Comparison of ENCODE assay signal across 1 cellular context in the genomic region with DNA sequence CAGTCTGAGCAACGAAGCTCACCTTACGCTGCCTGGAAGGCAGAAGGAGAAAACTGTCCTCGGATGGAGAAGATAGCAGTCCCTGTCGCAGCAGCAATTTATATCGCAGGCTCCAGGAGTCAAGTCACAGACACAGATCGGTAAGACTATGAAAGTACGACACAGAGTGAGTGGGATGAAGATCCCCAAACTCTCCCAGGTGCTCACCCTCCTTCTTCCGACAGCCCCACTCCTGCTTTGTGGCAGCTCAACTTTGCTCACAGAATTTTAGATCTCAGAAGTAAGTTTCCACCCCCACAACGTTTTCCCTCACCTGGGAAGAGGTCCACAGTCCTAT.
TF ChIP-seq lines count a peak whose summit lies in the region.

No MANE protein-coding gene starts in this region.

TF ChIP-seq in IMR-90, 13 proteins besides CTCF, POLR2A, EP300 and RAD21:
- TF ChIP-seq MXI1 (IDR thresholded peaks at IDR 0.05; ENCODE audit: borderline replicate concordance, low read depth, low read length) (no peak), BHLHE40 (IDR thresholded peaks at IDR 0.05; ENCODE audit: low read depth, low read length) (no peak), CEBPB (IDR thresholded peaks at IDR 0.05; ENCODE audit: low read depth, low read length) (no peak), CHD1 (IDR thresholded peaks at IDR 0.05; ENCODE audit: low read depth, low read length) (no peak)
- TF ChIP-seq, protein P1, sequence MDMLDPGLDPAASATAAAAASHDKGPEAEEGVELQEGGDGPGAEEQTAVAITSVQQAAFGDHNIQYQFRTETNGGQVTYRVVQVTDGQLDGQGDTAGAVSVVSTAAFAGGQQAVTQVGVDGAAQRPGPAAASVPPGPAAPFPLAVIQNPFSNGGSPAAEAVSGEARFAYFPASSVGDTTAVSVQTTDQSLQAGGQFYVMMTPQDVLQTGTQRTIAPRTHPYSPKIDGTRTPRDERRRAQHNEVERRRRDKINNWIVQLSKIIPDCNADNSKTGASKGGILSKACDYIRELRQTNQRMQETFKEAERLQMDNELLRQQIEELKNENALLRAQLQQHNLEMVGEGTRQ (IDR thresholded peaks at IDR 0.05; ENCODE audit: low read depth, low read length): no peak
- TF ChIP-seq, protein P2, sequence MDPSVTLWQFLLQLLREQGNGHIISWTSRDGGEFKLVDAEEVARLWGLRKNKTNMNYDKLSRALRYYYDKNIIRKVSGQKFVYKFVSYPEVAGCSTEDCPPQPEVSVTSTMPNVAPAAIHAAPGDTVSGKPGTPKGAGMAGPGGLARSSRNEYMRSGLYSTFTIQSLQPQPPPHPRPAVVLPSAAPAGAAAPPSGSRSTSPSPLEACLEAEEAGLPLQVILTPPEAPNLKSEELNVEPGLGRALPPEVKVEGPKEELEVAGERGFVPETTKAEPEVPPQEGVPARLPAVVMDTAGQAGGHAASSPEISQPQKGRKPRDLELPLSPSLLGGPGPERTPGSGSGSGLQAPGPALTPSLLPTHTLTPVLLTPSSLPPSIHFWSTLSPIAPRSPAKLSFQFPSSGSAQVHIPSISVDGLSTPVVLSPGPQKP (IDR thresholded peaks at IDR 0.05; ENCODE audit: borderline replicate concordance, low read depth, low read length): no peak
